In genomic region chr6:101077344-101077743, GRCh38 we compare ENCODE assay signal across 3 cellular contexts.
"Had no signal": no experiment of that assay in that cellular context is flagged by ENCODE, and none has a peak within 500 bp of the region (broad histone marks: within the 10 kb centered on the region; RNA-seq: fewer than 3 reads in every experiment).

No MANE protein-coding gene starts in this region.

- H3K4me3 ChIP-seq: GM12878 had no signal

- ATAC-seq: GM12878 had no signal

- DNase-seq: GDM1, GF-D8 had no signal
